In genomic region chr17:34665803-34666763, GRCh38 we compare ENCODE assay signal across 21 cellular contexts.
DNase-seq lines count a peak whose midpoint lies in the region; ATAC-seq and TF ChIP-seq lines count a peak whose summit lies in the region.
"Had no signal": no experiment of that assay in that cellular context is flagged by ENCODE, and none has a peak within 500 bp of the region (broad histone marks: within the 10 kb centered on the region; RNA-seq: fewer than 3 reads in every experiment).

No MANE protein-coding gene starts in this region.

- H3K4me3 ChIP-seq in BLaER1, result no peak overlapping the region
- H3K4me3 ChIP-seq in H7 (ENCODE audit: insufficient read depth, low read depth, low read length), result no peak overlapping the region
- H3K4me3 ChIP-seq in iPS-18c (ENCODE audit: insufficient read depth, low read depth, low read length), result peak overlapping the region; percentile 34; the same call in 1 of the 2 replicates
- no peak overlapping the region for H3K4me3 ChIP-seq in right atrium auricular region
- H3K4me3 ChIP-seq: lung, prostate gland, vagina had no signal

- H3K27me3 ChIP-seq in BLaER1 (0 out of 2 replicates have a peak, but pooled peaks cover 2% of the 10 kb centered on the region), H7 (ENCODE audit: control insufficient read depth, insufficient read depth, low read length) (no peaks in the 10 kb centered on the region), right atrium auricular region (no peaks in the 10 kb centered on the region), foreskin keratinocyte (peaks cover 6% of the 10 kb centered on the region)
- H3K27me3 ChIP-seq: vagina had no signal

- no peak for ATAC-seq in foreskin keratinocyte
- no peak for ATAC-seq in activated T-cell treated with anti-CD3 and anti-CD28 coated beads, Interleukin-2, amount 50 U/mL, for 4 hours
- ATAC-seq: activated CD8-positive, alpha-beta memory T cell treated with anti-CD3 and anti-CD28 coated beads, Interleukin-2, amount 10 ng/mL, durations not matched to agents 7 days and 5 days had no signal

- H3K9ac ChIP-seq in BLaER1, result no peak overlapping the region

- no peak overlapping the region for H3K27ac ChIP-seq in BLaER1
- H3K27ac ChIP-seq in right atrium auricular region, result no peak overlapping the region
- H3K27ac ChIP-seq in foreskin keratinocyte, result no peak overlapping the region
- H3K27ac ChIP-seq: prostate gland, vagina had no signal

- no peaks in the 10 kb centered on the region for H3K36me3 Mint-ChIP-seq in activated T-cell treated with anti-CD3 and anti-CD28 coated beads, Interleukin-2, amount 50 U/mL, for 4 hours (ENCODE audit: insufficient read depth)
- H3K36me3 Mint-ChIP-seq: activated CD8-positive, alpha-beta memory T cell treated with anti-CD3 and anti-CD28 coated beads, Interleukin-2, amount 10 ng/mL, durations not matched to agents 7 days and 5 days had no signal

- peak overlapping the region; percentile 64 for H3K4me2 ChIP-seq in BLaER1

- H3K27me3 Mint-ChIP-seq in activated T-cell treated with anti-CD3 and anti-CD28 coated beads, Interleukin-2, amount 50 U/mL, for 4 hours (ENCODE audit: low read depth), result peaks cover 7% of the 10 kb centered on the region

- peaks cover 8% of the 10 kb centered on the region for H3K4me1 Mint-ChIP-seq in activated T-cell treated with anti-CD3 and anti-CD28 coated beads, Interleukin-2, amount 50 U/mL, for 4 hours (ENCODE audit: low read depth)

- TF ChIP-seq CTCF in right atrium auricular region (IDR thresholded peaks at IDR 0.05) (no peak), foreskin keratinocyte (conservative IDR thresholded peaks at IDR 0.05) (no peak)

- H3K36me3 ChIP-seq in BLaER1 (no peaks in the 10 kb centered on the region), H7 (replicated peaks; ENCODE audit: control insufficient read depth, insufficient read depth, low read length) (no peaks in the 10 kb centered on the region), right atrium auricular region (no peaks in the 10 kb centered on the region)
- H3K36me3 ChIP-seq: prostate gland, vagina had no signal

- H4K20me1 ChIP-seq in BLaER1, result no peaks in the 10 kb centered on the region

- peak; percentile 91 for DNase-seq in H7
- peak; percentile 46 for DNase-seq in NCI-H82 treated with DMSO at 0.1 percent for 48 hours (lab: John Stamatoyannopoulos, UW; ENCODE audit: unreplicated experiment)
- DNase-seq in right atrium auricular region (ENCODE audit: low spot score), result no peak
- DNase-seq in foreskin keratinocyte, result no peak
- no peak for DNase-seq in AG08395 (ENCODE audit: low spot score)
- DNase-seq in activated T-cell treated with anti-CD3 and anti-CD28 coated beads, Interleukin-2, amount 50 U/mL, for 4 hours, result no peak
- DNase-seq: activated CD4-positive, CD25-positive, alpha-beta regulatory T cell treated with anti-CD3 and anti-CD28 coated beads, Interleukin-2, amount 50 U/mL, for 72 hours; activated CD8-positive, alpha-beta memory T cell treated with anti-CD3 and anti-CD28 coated beads, Interleukin-2, amount 10 ng/mL, durations not matched to agents 7 days and 5 days; Calu3; dermis blood vessel endothelial cell; HCEC 1CT; islet precursor cell; NCI-H1105 treated with DMSO at 0.1 percent for 48 hours; Right ventricle myocardium superior; small intestine had no signal

- H3K4me3 Mint-ChIP-seq in activated T-cell treated with anti-CD3 and anti-CD28 coated beads, Interleukin-2, amount 50 U/mL, for 4 hours, result no peak overlapping the region
- H3K4me3 Mint-ChIP-seq: activated CD8-positive, alpha-beta memory T cell treated with anti-CD3 and anti-CD28 coated beads, Interleukin-2, amount 10 ng/mL, durations not matched to agents 7 days and 5 days; T-helper 1 cell treated with Interleukin-12 subunit alpha and Interleukin-12 subunit beta and Interleukin-4 antibody, amounts not matched to agents 30 μg/mL and 1 μg/mL, for 36 hours had no signal

- peaks cover 17% of the 10 kb centered on the region for H3K4me1 ChIP-seq in BLaER1
- H3K4me1 ChIP-seq in right atrium auricular region, result no peaks in the 10 kb centered on the region
- H3K4me1 ChIP-seq in foreskin keratinocyte, result no peaks in the 10 kb centered on the region
- H3K4me1 ChIP-seq: prostate gland, vagina had no signal

- H3K9me3 ChIP-seq in BLaER1, result no peaks in the 10 kb centered on the region
- H3K9me3 ChIP-seq in iPS-18c (ENCODE audit: control insufficient read depth, insufficient read depth, low read length), result no peaks in the 10 kb centered on the region
- no peaks in the 10 kb centered on the region for H3K9me3 ChIP-seq in right atrium auricular region
- H3K9me3 ChIP-seq: prostate gland, vagina had no signal

- no peaks in the 10 kb centered on the region for H3K9me3 Mint-ChIP-seq in activated T-cell treated with anti-CD3 and anti-CD28 coated beads, Interleukin-2, amount 50 U/mL, for 4 hours
- H3K9me3 Mint-ChIP-seq: T-helper 1 cell treated with Interleukin-12 subunit alpha and Interleukin-12 subunit beta and Interleukin-4 antibody, amounts not matched to agents 30 μg/mL and 1 μg/mL, for 36 hours had no signal

Comparison
In these comparisons a context has a peak if more than half of its experiments do, and no peak if none do; other contexts are left out.
1. DNase-seq: peak in H7 (single experiment) and NCI-H82 treated with DMSO at 0.1 percent for 48 hours (single experiment); none in right atrium auricular region (single experiment), foreskin keratinocyte (0 of 2), AG08395 (single experiment) and activated T-cell treated with anti-CD3 and anti-CD28 coated beads, Interleukin-2, amount 50 U/mL, for 4 hours (single experiment).